In genomic region chr17:75783803-75784472, GRCh38 we compare ENCODE assay signal across 1 cellular context.
TF ChIP-seq lines count a peak whose summit lies in the region.

No MANE protein-coding gene starts in this region.

TF ChIP-seq in K562, 482 proteins besides CTCF, POLR2A, EP300 and RAD21 (continued from another document and continues in another):
- TF ChIP-seq GTF3C2 (IDR thresholded peaks at IDR 0.05; ENCODE audit: borderline replicate concordance, extremely low read depth, insufficient read length): no peak
- peak in 1 of 2 experiments; percentile 90; a peak in 2 of 4 replicates for TF ChIP-seq MLLT1 (IDR thresholded peaks at IDR 0.05)
- TF ChIP-seq ZNF133 (CRISPR knock-in tag; IDR thresholded peaks at IDR 0.05): no peak
- 0 out of 2 replicates have a peak, but pooled peaks have one; percentile 5 for TF ChIP-seq ZBED1 (IDR thresholded peaks at IDR 0.05)
- no peak for TF ChIP-seq KDM5B (IDR thresholded peaks at IDR 0.05; ENCODE audit: insufficient replicate concordance, low read depth, low read length)
- no peak for TF ChIP-seq MBD2 (IDR thresholded peaks at IDR 0.05; ENCODE audit: borderline replicate concordance, low read depth)
- no peak for TF ChIP-seq POLR3G (IDR thresholded peaks at IDR 0.05; ENCODE audit: extremely low read depth, insufficient read length, insufficient replicate concordance)
- peak; percentile 81 for TF ChIP-seq HDGF (IDR thresholded peaks at IDR 0.05)
- no peak for TF ChIP-seq FOXJ2 (tag; IDR thresholded peaks at IDR 0.05)
- TF ChIP-seq E2F6 (IDR thresholded peaks at IDR 0.05; ENCODE audit: borderline replicate concordance in 1 of 2, extremely low read depth in 1 of 2, insufficient read depth in 1 of 2, insufficient read length in 1 of 2, low read depth in 1 of 2, low read length in 1 of 2, poor library complexity in 1 of 2, severe bottlenecking in 1 of 2): peak; percentile 81 to 85
- TF ChIP-seq PTRF (tag; IDR thresholded peaks at IDR 0.05): no peak
- no peak for TF ChIP-seq SMARCC2 (IDR thresholded peaks at IDR 0.05; ENCODE audit: low read depth)
- no peak for TF ChIP-seq CBX3 (IDR thresholded peaks at IDR 0.05; ENCODE audit: borderline replicate concordance in 1 of 2, low read length in 2 of 2)
- no peak for TF ChIP-seq ETV1 (tag; conservative IDR thresholded peaks at IDR 0.05; ENCODE audit: low read depth)
- TF ChIP-seq FOSL1 (tag; conservative IDR thresholded peaks at IDR 0.05): no peak
- no peak for TF ChIP-seq NFXL1 (CRISPR knock-in tag; IDR thresholded peaks at IDR 0.05)
- no peak for TF ChIP-seq SRSF3 (IDR thresholded peaks at IDR 0.05; ENCODE audit: insufficient read depth, low read length)
- TF ChIP-seq ILF3 (IDR thresholded peaks at IDR 0.05; ENCODE audit: borderline replicate concordance): no peak
- TF ChIP-seq MYNN (IDR thresholded peaks at IDR 0.05): no peak
- no peak for TF ChIP-seq MYNN (CRISPR knock-in tag; IDR thresholded peaks at IDR 0.05)
- no peak for TF ChIP-seq RFX1 (IDR thresholded peaks at IDR 0.05)
- TF ChIP-seq RNF2 (IDR thresholded peaks at IDR 0.05): no peak
- TF ChIP-seq MXI1 (IDR thresholded peaks at IDR 0.05; ENCODE audit: low read depth, low read length): no peak
- no peak for TF ChIP-seq E2F4 (CRISPR knock-in tag; IDR thresholded peaks at IDR 0.05; ENCODE audit: low read depth)
- no peak for TF ChIP-seq GABPB1 (CRISPR knock-in tag; IDR thresholded peaks at IDR 0.05)
- peak; percentile 72 for TF ChIP-seq ZNF584 (CRISPR knock-in tag; IDR thresholded peaks at IDR 0.05; ENCODE audit: low read depth)
- TF ChIP-seq ARID1B (IDR thresholded peaks at IDR 0.05): no peak
- TF ChIP-seq NR1H2 (CRISPR knock-in tag; IDR thresholded peaks at IDR 0.05): no peak
- TF ChIP-seq SIRT6 (IDR thresholded peaks at IDR 0.05; ENCODE audit: low read depth, low read length): no peak
- no peak for TF ChIP-seq TCFL5 (CRISPR knock-in tag; conservative IDR thresholded peaks at IDR 0.05)
- TF ChIP-seq ID3 (CRISPR knock-in tag; IDR thresholded peaks at IDR 0.05): no peak
- 0 out of 2 replicates have a peak, but pooled peaks have one; percentile 50 for TF ChIP-seq ID3 (tag; IDR thresholded peaks at IDR 0.05)
- TF ChIP-seq SRSF7 (optimal IDR thresholded peaks at IDR 0.05; ENCODE audit: low read depth, low read length): no peak
- TF ChIP-seq NRF1 (conservative IDR thresholded peaks at IDR 0.05 in 1 of 2, IDR thresholded peaks at IDR 0.05 in 1 of 2): no peak
- 0 out of 2 replicates have a peak, but pooled peaks have one; percentile 15 for TF ChIP-seq CREB3 (tag; conservative IDR thresholded peaks at IDR 0.05; ENCODE audit: low read depth)
- TF ChIP-seq ERF (CRISPR knock-in tag; IDR thresholded peaks at IDR 0.05): 0 out of 2 replicates have a peak, but pooled peaks have one; percentile 2
- TF ChIP-seq RBFOX2 (IDR thresholded peaks at IDR 0.05; ENCODE audit: low read depth, low read length): no peak
- no peak for TF ChIP-seq MECOM (CRISPR knock-in tag; IDR thresholded peaks at IDR 0.05)
- TF ChIP-seq FOS (IDR thresholded peaks at IDR 0.05; ENCODE audit: extremely low read depth, insufficient read length): no peak
- no peak for TF ChIP-seq PML (IDR thresholded peaks at IDR 0.05; ENCODE audit: low read length)
- no peak for TF ChIP-seq SRSF9 (IDR thresholded peaks at IDR 0.05; ENCODE audit: borderline replicate concordance, low read depth, low read length)
- no peak for TF ChIP-seq NR2C1 (IDR thresholded peaks at IDR 0.05)
- TF ChIP-seq NR2C1 (tag; IDR thresholded peaks at IDR 0.05): no peak
- peak; percentile 75 for TF ChIP-seq L3MBTL2 (IDR thresholded peaks at IDR 0.05)
- no peak for TF ChIP-seq GTF2A2 (tag; IDR thresholded peaks at IDR 0.05)
- TF ChIP-seq KAT7 (CRISPR knock-in tag; IDR thresholded peaks at IDR 0.05; ENCODE audit: borderline replicate concordance): no peak
- no peak for TF ChIP-seq ZNF778 (CRISPR knock-in tag; IDR thresholded peaks at IDR 0.05)
- no peak for TF ChIP-seq ZNF124 (CRISPR knock-in tag; IDR thresholded peaks at IDR 0.05)
- no peak for TF ChIP-seq CBX5 (IDR thresholded peaks at IDR 0.05; ENCODE audit: borderline replicate concordance, low read depth)
- no peak for TF ChIP-seq SAP30 (IDR thresholded peaks at IDR 0.05; ENCODE audit: borderline replicate concordance, insufficient read depth, low read depth, low read length, poor library complexity, severe bottlenecking)
- TF ChIP-seq, protein P1, sequence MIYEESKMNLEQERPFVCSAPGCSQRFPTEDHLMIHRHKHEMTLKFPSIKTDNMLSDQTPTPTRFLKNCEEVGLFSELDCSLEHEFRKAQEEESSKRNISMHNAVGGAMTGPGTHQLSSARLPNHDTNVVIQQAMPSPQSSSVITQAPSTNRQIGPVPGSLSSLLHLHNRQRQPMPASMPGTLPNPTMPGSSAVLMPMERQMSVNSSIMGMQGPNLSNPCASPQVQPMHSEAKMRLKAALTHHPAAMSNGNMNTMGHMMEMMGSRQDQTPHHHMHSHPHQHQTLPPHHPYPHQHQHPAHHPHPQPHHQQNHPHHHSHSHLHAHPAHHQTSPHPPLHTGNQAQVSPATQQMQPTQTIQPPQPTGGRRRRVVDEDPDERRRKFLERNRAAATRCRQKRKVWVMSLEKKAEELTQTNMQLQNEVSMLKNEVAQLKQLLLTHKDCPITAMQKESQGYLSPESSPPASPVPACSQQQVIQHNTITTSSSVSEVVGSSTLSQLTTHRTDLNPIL (CRISPR knock-in tag; IDR thresholded peaks at IDR 0.05): no peak; the same call in 1 of the 2 replicates
- TF ChIP-seq ZNF655 (CRISPR knock-in tag; IDR thresholded peaks at IDR 0.05): no peak
- TF ChIP-seq BCLAF1 (IDR thresholded peaks at IDR 0.05; ENCODE audit: borderline replicate concordance in 1 of 2, control insufficient read depth in 1 of 2, low read depth in 2 of 2, low read length in 1 of 2): no peak
- TF ChIP-seq, protein P2, sequence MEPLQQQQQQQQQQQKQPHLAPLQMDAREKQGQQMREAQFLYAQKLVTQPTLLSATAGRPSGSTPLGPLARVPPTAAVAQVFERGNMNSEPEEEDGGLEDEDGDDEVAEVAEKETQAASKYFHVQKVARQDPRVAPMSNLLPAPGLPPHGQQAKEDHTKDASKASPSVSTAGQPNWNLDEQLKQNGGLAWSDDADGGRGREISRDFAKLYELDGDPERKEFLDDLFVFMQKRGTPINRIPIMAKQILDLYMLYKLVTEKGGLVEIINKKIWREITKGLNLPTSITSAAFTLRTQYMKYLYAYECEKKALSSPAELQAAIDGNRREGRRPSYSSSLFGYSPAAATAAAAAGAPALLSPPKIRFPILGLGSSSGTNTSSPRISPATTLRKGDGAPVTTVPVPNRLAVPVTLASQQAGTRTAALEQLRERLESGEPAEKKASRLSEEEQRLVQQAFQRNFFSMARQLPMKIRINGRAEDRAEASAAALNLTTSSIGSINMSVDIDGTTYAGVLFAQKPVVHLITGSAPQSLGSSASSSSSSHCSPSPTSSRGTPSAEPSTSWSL (CRISPR knock-in tag; IDR thresholded peaks at IDR 0.05; ENCODE audit: borderline replicate concordance): no peak
- TF ChIP-seq ZNF436 (CRISPR knock-in tag; IDR thresholded peaks at IDR 0.05): no peak
- 0 out of 2 replicates have a peak, but pooled peaks have one; percentile 15 for TF ChIP-seq ZNF707 (CRISPR knock-in tag; conservative IDR thresholded peaks at IDR 0.05)
- no peak for TF ChIP-seq FOXJ3 (CRISPR knock-in tag; IDR thresholded peaks at IDR 0.05)
- TF ChIP-seq SMC3 (conservative IDR thresholded peaks at IDR 0.05; ENCODE audit: insufficient read depth, low read depth, low read length): no peak
- no peak for TF ChIP-seq RUNX1 (IDR thresholded peaks at IDR 0.05; ENCODE audit: low read depth)
- no peak for TF ChIP-seq TCF15 (CRISPR knock-in tag; IDR thresholded peaks at IDR 0.05)
